1 cellular context compared by ENCODE assay signal in the genomic region with DNA sequence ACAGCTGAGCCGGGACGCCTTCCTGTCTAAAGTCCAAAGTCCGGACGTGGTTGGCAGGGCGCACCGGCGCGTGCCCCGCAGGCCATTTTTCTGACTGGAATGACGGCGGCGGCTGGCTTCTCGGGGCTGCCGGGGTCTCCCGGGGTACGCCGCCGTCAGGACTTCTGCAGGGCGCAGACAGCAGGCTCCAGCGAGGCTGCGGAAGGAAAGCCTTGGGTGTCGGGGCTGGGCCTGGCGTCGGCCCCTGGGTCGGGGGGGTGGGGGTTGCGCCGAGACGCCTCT.
A peak's percentile ranks its signal among the peaks of the same experiment; 100 is the strongest.
TF ChIP-seq lines count a peak whose summit lies in the region.

No MANE protein-coding gene starts in this region.

TF ChIP-seq in HepG2, 621 proteins besides CTCF, POLR2A, EP300 and RAD21 (continued from another document and continues in another):
- TF ChIP-seq ZNF776 (CRISPR knock-in tag; IDR thresholded peaks at IDR 0.05) (0 out of 2 replicates have a peak, but pooled peaks have one; percentile 64), RBFOX2 (IDR thresholded peaks at IDR 0.05; ENCODE audit: low read depth, low read length) (no peak), ZNF547 (CRISPR knock-in tag; IDR thresholded peaks at IDR 0.05) (peak; percentile 84; the same call in 1 of the 2 replicates), TCF7 (IDR thresholded peaks at IDR 0.05; ENCODE audit: low read depth) (no peak; the same call in none of the 2 replicates), MED8 (CRISPR knock-in tag; IDR thresholded peaks at IDR 0.05; ENCODE audit: insufficient replicate concordance) (no peak), AKAP8 (CRISPR knock-in tag; IDR thresholded peaks at IDR 0.05) (no peak), EED (CRISPR knock-in tag; IDR thresholded peaks at IDR 0.05) (0 out of 2 replicates have a peak, but pooled peaks have one; percentile 72), ADNP (CRISPR knock-in tag; IDR thresholded peaks at IDR 0.05) (no peak; the same call in 1 of the 2 replicates), ZNF878 (CRISPR knock-in tag; IDR thresholded peaks at IDR 0.05) (peak; percentile 99), KLF9 (CRISPR knock-in tag; IDR thresholded peaks at IDR 0.05; ENCODE audit: low read depth) (peak; percentile 28; the same call in 1 of the 2 replicates), ZC3H4 (CRISPR knock-in tag; IDR thresholded peaks at IDR 0.05; ENCODE audit: borderline replicate concordance) (no peak), ZBTB7B (CRISPR knock-in tag; IDR thresholded peaks at IDR 0.05) (peak; percentile 91; the same call in 1 of the 2 replicates), ZNF768 (CRISPR knock-in tag; IDR thresholded peaks at IDR 0.05) (peak; percentile 74; the same call in 1 of the 2 replicates), SIX1 (CRISPR knock-in tag; IDR thresholded peaks at IDR 0.05; ENCODE audit: borderline replicate concordance) (peak; percentile 80; the same call in 1 of the 2 replicates), AGO1 (IDR thresholded peaks at IDR 0.05; ENCODE audit: low read depth, low read length, poor library complexity, severe bottlenecking) (no peak), TCF12 (IDR thresholded peaks at IDR 0.05) (no peak), TCF12 (CRISPR knock-in tag; IDR thresholded peaks at IDR 0.05) (peak; percentile 86; the same call in 1 of the 2 replicates), PHF20 (CRISPR knock-in tag; IDR thresholded peaks at IDR 0.05) (no peak; the same call in none of the 2 replicates), RXRA (CRISPR knock-in tag; IDR thresholded peaks at IDR 0.05) (peak; percentile 89; the same call in 1 of the 2 replicates), ZNF7 (CRISPR knock-in tag; IDR thresholded peaks at IDR 0.05) (no peak), HMGA1 (CRISPR knock-in tag; conservative IDR thresholded peaks at IDR 0.05) (no peak), ZNF883 (CRISPR knock-in tag; IDR thresholded peaks at IDR 0.05; ENCODE audit: not compliant biosample characterization) (peak; percentile 77), THAP11 (CRISPR knock-in tag; IDR thresholded peaks at IDR 0.05) (peak; percentile 75), POGZ (CRISPR knock-in tag; IDR thresholded peaks at IDR 0.05) (peak; percentile 93), IRX3 (CRISPR knock-in tag; IDR thresholded peaks at IDR 0.05; ENCODE audit: borderline replicate concordance, low read depth) (peak; percentile 95; the same call in 1 of the 2 replicates), CHD2 (IDR thresholded peaks at IDR 0.05; ENCODE audit: low read depth, low read length) (0 out of 2 replicates have a peak, but pooled peaks have one; percentile 33), DPF2 (CRISPR knock-in tag; IDR thresholded peaks at IDR 0.05; ENCODE audit: borderline replicate concordance, low read depth) (peak; percentile 90; the same call in 1 of the 2 replicates), SALL1 (CRISPR knock-in tag; IDR thresholded peaks at IDR 0.05) (peak; percentile 97), ZNF703 (CRISPR knock-in tag; IDR thresholded peaks at IDR 0.05; ENCODE audit: borderline replicate concordance) (peak; percentile 98)
- TF ChIP-seq, protein P1, sequence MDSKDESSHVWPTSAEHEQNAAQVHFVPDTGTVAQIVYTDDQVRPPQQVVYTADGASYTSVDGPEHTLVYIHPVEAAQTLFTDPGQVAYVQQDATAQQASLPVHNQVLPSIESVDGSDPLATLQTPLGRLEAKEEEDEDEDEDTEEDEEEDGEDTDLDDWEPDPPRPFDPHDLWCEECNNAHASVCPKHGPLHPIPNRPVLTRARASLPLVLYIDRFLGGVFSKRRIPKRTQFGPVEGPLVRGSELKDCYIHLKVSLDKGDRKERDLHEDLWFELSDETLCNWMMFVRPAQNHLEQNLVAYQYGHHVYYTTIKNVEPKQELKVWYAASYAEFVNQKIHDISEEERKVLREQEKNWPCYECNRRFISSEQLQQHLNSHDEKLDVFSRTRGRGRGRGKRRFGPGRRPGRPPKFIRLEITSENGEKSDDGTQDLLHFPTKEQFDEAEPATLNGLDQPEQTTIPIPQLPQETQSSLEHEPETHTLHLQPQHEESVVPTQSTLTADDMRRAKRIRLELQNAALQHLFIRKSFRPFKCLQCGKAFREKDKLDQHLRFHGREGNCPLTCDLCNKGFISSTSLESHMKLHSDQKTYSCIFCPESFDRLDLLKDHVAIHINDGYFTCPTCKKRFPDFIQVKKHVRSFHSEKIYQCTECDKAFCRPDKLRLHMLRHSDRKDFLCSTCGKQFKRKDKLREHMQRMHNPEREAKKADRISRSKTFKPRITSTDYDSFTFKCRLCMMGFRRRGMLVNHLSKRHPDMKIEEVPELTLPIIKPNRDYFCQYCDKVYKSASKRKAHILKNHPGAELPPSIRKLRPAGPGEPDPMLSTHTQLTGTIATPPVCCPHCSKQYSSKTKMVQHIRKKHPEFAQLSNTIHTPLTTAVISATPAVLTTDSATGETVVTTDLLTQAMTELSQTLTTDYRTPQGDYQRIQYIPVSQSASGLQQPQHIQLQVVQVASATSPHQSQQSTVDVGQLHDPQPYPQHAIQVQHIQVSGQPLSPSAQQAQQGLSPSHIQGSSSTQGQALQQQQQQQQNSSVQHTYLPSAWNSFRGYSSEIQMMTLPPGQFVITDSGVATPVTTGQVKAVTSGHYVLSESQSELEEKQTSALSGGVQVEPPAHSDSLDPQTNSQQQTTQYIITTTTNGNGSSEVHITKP (CRISPR knock-in tag; IDR thresholded peaks at IDR 0.05; ENCODE audit: low read depth), result no peak
- TF ChIP-seq, protein P2, sequence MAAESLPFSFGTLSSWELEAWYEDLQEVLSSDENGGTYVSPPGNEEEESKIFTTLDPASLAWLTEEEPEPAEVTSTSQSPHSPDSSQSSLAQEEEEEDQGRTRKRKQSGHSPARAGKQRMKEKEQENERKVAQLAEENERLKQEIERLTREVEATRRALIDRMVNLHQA (CRISPR knock-in tag; IDR thresholded peaks at IDR 0.05), result no peak
- TF ChIP-seq, protein P3, sequence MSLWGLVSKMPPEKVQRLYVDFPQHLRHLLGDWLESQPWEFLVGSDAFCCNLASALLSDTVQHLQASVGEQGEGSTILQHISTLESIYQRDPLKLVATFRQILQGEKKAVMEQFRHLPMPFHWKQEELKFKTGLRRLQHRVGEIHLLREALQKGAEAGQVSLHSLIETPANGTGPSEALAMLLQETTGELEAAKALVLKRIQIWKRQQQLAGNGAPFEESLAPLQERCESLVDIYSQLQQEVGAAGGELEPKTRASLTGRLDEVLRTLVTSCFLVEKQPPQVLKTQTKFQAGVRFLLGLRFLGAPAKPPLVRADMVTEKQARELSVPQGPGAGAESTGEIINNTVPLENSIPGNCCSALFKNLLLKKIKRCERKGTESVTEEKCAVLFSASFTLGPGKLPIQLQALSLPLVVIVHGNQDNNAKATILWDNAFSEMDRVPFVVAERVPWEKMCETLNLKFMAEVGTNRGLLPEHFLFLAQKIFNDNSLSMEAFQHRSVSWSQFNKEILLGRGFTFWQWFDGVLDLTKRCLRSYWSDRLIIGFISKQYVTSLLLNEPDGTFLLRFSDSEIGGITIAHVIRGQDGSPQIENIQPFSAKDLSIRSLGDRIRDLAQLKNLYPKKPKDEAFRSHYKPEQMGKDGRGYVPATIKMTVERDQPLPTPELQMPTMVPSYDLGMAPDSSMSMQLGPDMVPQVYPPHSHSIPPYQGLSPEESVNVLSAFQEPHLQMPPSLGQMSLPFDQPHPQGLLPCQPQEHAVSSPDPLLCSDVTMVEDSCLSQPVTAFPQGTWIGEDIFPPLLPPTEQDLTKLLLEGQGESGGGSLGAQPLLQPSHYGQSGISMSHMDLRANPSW (CRISPR knock-in tag; IDR thresholded peaks at IDR 0.05; ENCODE audit: borderline replicate concordance), result peak; percentile 58; the same call in 1 of the 2 replicates
- TF ChIP-seq, protein P4, sequence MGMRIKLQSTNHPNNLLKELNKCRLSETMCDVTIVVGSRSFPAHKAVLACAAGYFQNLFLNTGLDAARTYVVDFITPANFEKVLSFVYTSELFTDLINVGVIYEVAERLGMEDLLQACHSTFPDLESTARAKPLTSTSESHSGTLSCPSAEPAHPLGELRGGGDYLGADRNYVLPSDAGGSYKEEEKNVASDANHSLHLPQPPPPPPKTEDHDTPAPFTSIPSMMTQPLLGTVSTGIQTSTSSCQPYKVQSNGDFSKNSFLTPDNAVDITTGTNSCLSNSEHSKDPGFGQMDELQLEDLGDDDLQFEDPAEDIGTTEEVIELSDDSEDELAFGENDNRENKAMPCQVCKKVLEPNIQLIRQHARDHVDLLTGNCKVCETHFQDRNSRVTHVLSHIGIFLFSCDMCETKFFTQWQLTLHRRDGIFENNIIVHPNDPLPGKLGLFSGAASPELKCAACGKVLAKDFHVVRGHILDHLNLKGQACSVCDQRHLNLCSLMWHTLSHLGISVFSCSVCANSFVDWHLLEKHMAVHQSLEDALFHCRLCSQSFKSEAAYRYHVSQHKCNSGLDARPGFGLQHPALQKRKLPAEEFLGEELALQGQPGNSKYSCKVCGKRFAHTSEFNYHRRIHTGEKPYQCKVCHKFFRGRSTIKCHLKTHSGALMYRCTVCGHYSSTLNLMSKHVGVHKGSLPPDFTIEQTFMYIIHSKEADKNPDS (CRISPR knock-in tag; IDR thresholded peaks at IDR 0.05), result peak; percentile 99
- TF ChIP-seq, protein P5, sequence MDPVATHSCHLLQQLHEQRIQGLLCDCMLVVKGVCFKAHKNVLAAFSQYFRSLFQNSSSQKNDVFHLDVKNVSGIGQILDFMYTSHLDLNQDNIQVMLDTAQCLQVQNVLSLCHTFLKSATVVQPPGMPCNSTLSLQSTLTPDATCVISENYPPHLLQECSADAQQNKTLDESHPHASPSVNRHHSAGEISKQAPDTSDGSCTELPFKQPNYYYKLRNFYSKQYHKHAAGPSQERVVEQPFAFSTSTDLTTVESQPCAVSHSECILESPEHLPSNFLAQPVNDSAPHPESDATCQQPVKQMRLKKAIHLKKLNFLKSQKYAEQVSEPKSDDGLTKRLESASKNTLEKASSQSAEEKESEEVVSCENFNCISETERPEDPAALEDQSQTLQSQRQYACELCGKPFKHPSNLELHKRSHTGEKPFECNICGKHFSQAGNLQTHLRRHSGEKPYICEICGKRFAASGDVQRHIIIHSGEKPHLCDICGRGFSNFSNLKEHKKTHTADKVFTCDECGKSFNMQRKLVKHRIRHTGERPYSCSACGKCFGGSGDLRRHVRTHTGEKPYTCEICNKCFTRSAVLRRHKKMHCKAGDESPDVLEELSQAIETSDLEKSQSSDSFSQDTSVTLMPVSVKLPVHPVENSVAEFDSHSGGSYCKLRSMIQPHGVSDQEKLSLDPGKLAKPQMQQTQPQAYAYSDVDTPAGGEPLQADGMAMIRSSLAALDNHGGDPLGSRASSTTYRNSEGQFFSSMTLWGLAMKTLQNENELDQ (CRISPR knock-in tag; IDR thresholded peaks at IDR 0.05; ENCODE audit: borderline replicate concordance), result 0 out of 2 replicates have a peak, but pooled peaks have one; percentile 84
- TF ChIP-seq, protein P6, sequence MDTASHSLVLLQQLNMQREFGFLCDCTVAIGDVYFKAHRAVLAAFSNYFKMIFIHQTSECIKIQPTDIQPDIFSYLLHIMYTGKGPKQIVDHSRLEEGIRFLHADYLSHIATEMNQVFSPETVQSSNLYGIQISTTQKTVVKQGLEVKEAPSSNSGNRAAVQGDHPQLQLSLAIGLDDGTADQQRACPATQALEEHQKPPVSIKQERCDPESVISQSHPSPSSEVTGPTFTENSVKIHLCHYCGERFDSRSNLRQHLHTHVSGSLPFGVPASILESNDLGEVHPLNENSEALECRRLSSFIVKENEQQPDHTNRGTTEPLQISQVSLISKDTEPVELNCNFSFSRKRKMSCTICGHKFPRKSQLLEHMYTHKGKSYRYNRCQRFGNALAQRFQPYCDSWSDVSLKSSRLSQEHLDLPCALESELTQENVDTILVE (CRISPR knock-in tag; IDR thresholded peaks at IDR 0.05), result peak; percentile 86; the same call in 1 of the 2 replicates
- TF ChIP-seq, protein P7, sequence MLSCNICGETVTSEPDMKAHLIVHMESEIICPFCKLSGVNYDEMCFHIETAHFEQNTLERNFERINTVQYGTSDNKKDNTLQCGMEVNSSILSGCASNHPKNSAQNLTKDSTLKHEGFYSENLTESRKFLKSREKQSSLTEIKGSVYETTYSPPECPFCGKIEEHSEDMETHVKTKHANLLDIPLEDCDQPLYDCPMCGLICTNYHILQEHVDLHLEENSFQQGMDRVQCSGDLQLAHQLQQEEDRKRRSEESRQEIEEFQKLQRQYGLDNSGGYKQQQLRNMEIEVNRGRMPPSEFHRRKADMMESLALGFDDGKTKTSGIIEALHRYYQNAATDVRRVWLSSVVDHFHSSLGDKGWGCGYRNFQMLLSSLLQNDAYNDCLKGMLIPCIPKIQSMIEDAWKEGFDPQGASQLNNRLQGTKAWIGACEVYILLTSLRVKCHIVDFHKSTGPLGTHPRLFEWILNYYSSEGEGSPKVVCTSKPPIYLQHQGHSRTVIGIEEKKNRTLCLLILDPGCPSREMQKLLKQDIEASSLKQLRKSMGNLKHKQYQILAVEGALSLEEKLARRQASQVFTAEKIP (CRISPR knock-in tag; IDR thresholded peaks at IDR 0.05; ENCODE audit: borderline replicate concordance), result no peak
